In genomic region chr1:61202854-61203603, GRCh38 we compare ENCODE assay signal across 11 cellular contexts.
DNase-seq lines count a peak whose midpoint lies in the region; ATAC-seq and TF ChIP-seq lines count a peak whose summit lies in the region.
"Had no signal": no experiment of that assay in that cellular context is flagged by ENCODE, and none has a peak within 500 bp of the region (broad histone marks: within the 10 kb centered on the region; RNA-seq: fewer than 3 reads in every experiment).

No MANE protein-coding gene starts in this region.

- intact Hi-C loops in psoas muscle (cut with DNase I): no loop called here

- H3K4me3 ChIP-seq in AG04450 (ENCODE audit: low read depth, low read length) (peak overlapping the region; percentile 2; the same call in 1 of the 2 replicates), adipocyte (ENCODE audit: low read length) (peak overlapping the region; percentile 82), fibroblast of the aortic adventitia (ENCODE audit: low read depth, low read length) (peak overlapping the region; percentile 6), psoas muscle (peak overlapping the region; percentile 62)
- H3K4me3 ChIP-seq: BLaER1 treated with 17β-estradiol and CSF1 and Interleukin-3, amounts not matched to agents 10 nM and 100 nM; lung had no signal

- H3K9ac ChIP-seq in adipocyte (ENCODE audit: low read length): peak overlapping the region; percentile 81
- H3K9ac ChIP-seq: BLaER1 treated with 17β-estradiol and CSF1 and Interleukin-3, amounts not matched to agents 10 nM and 100 nM had no signal

- H3K27ac ChIP-seq in AG04450 (ENCODE audit: low read depth, low read length): no peak overlapping the region
- peak overlapping the region; percentile 68 for H3K27ac ChIP-seq in psoas muscle
- H3K27ac ChIP-seq: BLaER1 treated with 17β-estradiol and CSF1 and Interleukin-3, amounts not matched to agents 10 nM and 100 nM had no signal

- H3K36me3 ChIP-seq in adipocyte (ENCODE audit: control insufficient read depth, insufficient read depth, low read length, severe bottlenecking) (no peaks in the 10 kb centered on the region), psoas muscle (ENCODE audit: insufficient read depth in 1 of 2, low read depth in 1 of 2) (no peaks in the 10 kb centered on the region)
- H3K36me3 ChIP-seq: BLaER1 treated with 17β-estradiol and CSF1 and Interleukin-3, amounts not matched to agents 10 nM and 100 nM had no signal

- 37 to 56% (median 39%) methylated on average over 11 of the region's 11 CpGs for WGBS in psoas muscle, 3 donors

- TF ChIP-seq CTCF in AG04450 (IDR thresholded peaks at IDR 0.05; ENCODE audit: low read depth, low read length) (no peak), fibroblast of the aortic adventitia (IDR thresholded peaks at IDR 0.05; ENCODE audit: insufficient read depth, low read length) (no peak), psoas muscle (IDR thresholded peaks at IDR 0.05) (no peak)

- DNase-seq in AG04450 (ENCODE audit: low read depth, low spot score) (peak; percentile 16), adipocyte (ENCODE audit: low read depth) (peak; percentile 71), fibroblast of the aortic adventitia (ENCODE audit: low read depth) (peak; percentile 43), psoas muscle (no peak), hippocampal formation (lab: John Stamatoyannopoulos, UW) (no peak)
- DNase-seq: NCI-H1105 had no signal

- ATAC-seq in psoas muscle (peak in 3 of 4 donors; percentile 47 to 72 (median 55)), HG03025 (IDR thresholded peaks at IDR 0.05; ENCODE audit: low FRiP score, unreplicated experiment) (no peak), GM18909 (IDR thresholded peaks at IDR 0.05; ENCODE audit: poor library complexity, unreplicated experiment) (no peak), HG02623 (IDR thresholded peaks at IDR 0.05; ENCODE audit: unreplicated experiment) (no peak)

- POLR2A ChIA-PET in AG04450 (lab: Yijun Ruan, JAX): no interaction called here

- no peaks in the 10 kb centered on the region for H3K9me3 ChIP-seq in AG04450 (ENCODE audit: control insufficient read depth, insufficient read depth, low read length)
- no peaks in the 10 kb centered on the region for H3K9me3 ChIP-seq in adipocyte (ENCODE audit: control insufficient read depth, low read length)
- no peaks in the 10 kb centered on the region for H3K9me3 ChIP-seq in psoas muscle
- H3K9me3 ChIP-seq: BLaER1 treated with 17β-estradiol and CSF1 and Interleukin-3, amounts not matched to agents 10 nM and 100 nM had no signal

- H3K27me3 ChIP-seq in AG04450 (ENCODE audit: control insufficient read depth, insufficient read depth, low read length) (no peaks in the 10 kb centered on the region), adipocyte (replicated peaks; ENCODE audit: control insufficient read depth, insufficient read depth, low read length) (no peaks in the 10 kb centered on the region), psoas muscle (ENCODE audit: insufficient read depth in 3 of 3, low read length in 2 of 3) (no peaks in the 10 kb centered on the region)
- H3K27me3 ChIP-seq: BLaER1 treated with 17β-estradiol and CSF1 and Interleukin-3, amounts not matched to agents 10 nM and 100 nM had no signal

- H3K4me1 ChIP-seq in adipocyte (ENCODE audit: control insufficient read depth, insufficient read depth, low read length): peaks cover 13% of the 10 kb centered on the region
- H3K4me1 ChIP-seq in psoas muscle: peaks cover 34% of the 10 kb centered on the region

- CTCF ChIA-PET in AG04450 (lab: Charles Lee): no interaction called here

Comparison
In these comparisons a context has a peak if more than half of its experiments do, and no peak if none do; other contexts are left out.
1. DNase-seq: peak in AG04450 (single experiment), adipocyte (single experiment) and fibroblast of the aortic adventitia (single experiment); none in psoas muscle (0 of 2) and hippocampal formation (0 of 2).
2. H3K4me3 ChIP-seq: peak in every context shown above with its lines; median percentile 82 in adipocyte; 62 in psoas muscle; 6 in fibroblast of the aortic adventitia; 2 in AG04450.
3. ATAC-seq: peak in psoas muscle (3 of 4); none in HG03025 (single experiment), GM18909 (single experiment) and HG02623 (single experiment).